27 cellular contexts compared by ENCODE assay signal in genomic region chr1:1839311-1839965, GRCh38. TPM values are rescaled to one million over a fixed set of nuclear protein-coding genes. Genes with fewer than 3 reads are reported as not detected.
DNase-seq lines count a peak whose midpoint lies in the region; ATAC-seq, FAIRE-seq and TF ChIP-seq lines count a peak whose summit lies in the region.
"Had no signal": no experiment of that assay in that cellular context is flagged by ENCODE, and none has a peak within 500 bp of the region (broad histone marks: within the 10 kb centered on the region; RNA-seq: fewer than 3 reads in every experiment).

No MANE protein-coding gene starts in this region.

- no peaks in the 10 kb centered on the region for H4K20me1 ChIP-seq in OCI-LY1 (ENCODE audit: insufficient read depth, low read length)

- H3F3A ChIP-seq in OCI-LY1 (ENCODE audit: insufficient read depth, low read length), result peaks cover 13% of the 10 kb centered on the region; the same call in 1 of the 2 replicates

- H2AFZ ChIP-seq in OCI-LY1 (ENCODE audit: low read length), result no peak overlapping the region
- H2AFZ ChIP-seq: hepatocyte, PC-9 had no signal

- H3K27me3 Mint-ChIP-seq in activated T-cell treated with anti-CD3 and anti-CD28 coated beads, Interleukin-2, amount 50 U/mL, for 72 hours (ENCODE audit: low read depth), result no peaks in the 10 kb centered on the region
- H3K27me3 Mint-ChIP-seq: CD8-positive, alpha-beta memory T cell had no signal

- H3K9me2 ChIP-seq in OCI-LY1 (ENCODE audit: low read depth, low read length), result no peaks in the 10 kb centered on the region

- H3K9me3 Mint-ChIP-seq in activated T-cell treated with anti-CD3 and anti-CD28 coated beads, Interleukin-2, amount 50 U/mL, for 72 hours, result no peaks in the 10 kb centered on the region
- H3K9me3 Mint-ChIP-seq: CD8-positive, alpha-beta memory T cell had no signal

- peaks cover 2 to 5% of the 10 kb centered on the region in 2 donors for H3K36me3 Mint-ChIP-seq in activated T-cell treated with anti-CD3 and anti-CD28 coated beads, Interleukin-2, amount 50 U/mL, for 72 hours (ENCODE audit: insufficient read depth in 2 of 2)

- no peak for TF ChIP-seq CTCF in OCI-LY1 (IDR thresholded peaks at IDR 0.05; ENCODE audit: low read length)

- H3K9ac ChIP-seq in OCI-LY1 (ENCODE audit: low read length), result peak overlapping the region; percentile 89; the same call in 1 of the 2 replicates

- H3K9me3 ChIP-seq in OCI-LY1 (ENCODE audit: low read length), result no peaks in the 10 kb centered on the region
- H3K9me3 ChIP-seq: A549, MG63, SJSA1, upper lobe of left lung had no signal

- H3K4me1 ChIP-seq in OCI-LY1 (ENCODE audit: insufficient read depth, low read length, severe bottlenecking), result peaks cover 72% of the 10 kb centered on the region

- H3K4me3 ChIP-seq in OCI-LY1 (ENCODE audit: low read depth, low read length, poor library complexity, severe bottlenecking), result no peak overlapping the region
- H3K4me3 ChIP-seq: A549, hepatocyte, lung, MG63, PC-9, SJSA1, upper lobe of left lung had no signal

- H3K27ac ChIP-seq in OCI-LY1 (ENCODE audit: low read depth, low read length, poor library complexity, severe bottlenecking) (peak overlapping the region; percentile 97), epithelial cell of prostate (peak overlapping the region; percentile 16), substantia nigra (ENCODE audit: low read depth, low read length, poor library complexity, severe bottlenecking) (peak overlapping the region; percentile 30)
- H3K27ac ChIP-seq: A549, hepatocyte, PC-9, SJSA1 had no signal

- H3K4me3 Mint-ChIP-seq in activated T-cell treated with anti-CD3 and anti-CD28 coated beads, Interleukin-2, amount 50 U/mL, for 72 hours, result no peak overlapping the region

- peak overlapping the region; percentile 38 for H3K27ac Mint-ChIP-seq in activated T-cell treated with anti-CD3 and anti-CD28 coated beads, Interleukin-2, amount 50 U/mL, for 72 hours

- no peak for FAIRE-seq in urothelium cell line (lab: Jason Lieb, UNC)
- FAIRE-seq: A549, endometrium, islet of Langerhans had no signal

- DNase-seq in activated T-cell treated with anti-CD3 and anti-CD28 coated beads, Interleukin-2, amount 50 U/mL, for 72 hours, result no peak
- DNase-seq in activated T-cell treated with anti-CD3 and anti-CD28 coated beads, Interleukin-2, amount 50 U/mL, for 48 hours, result no peak
- no peak for DNase-seq in epithelial cell of prostate (ENCODE audit: low read depth, low spot score)
- DNase-seq in substantia nigra (lab: John Stamatoyannopoulos, UW), result no peak
- DNase-seq in NCI-H146 treated with DMSO at 0.1 percent for 48 hours (lab: John Stamatoyannopoulos, UW; ENCODE audit: unreplicated experiment), result no peak
- DNase-seq in left ventricle myocardium superior, result no peak
- no peak for DNase-seq in urothelium cell line (ENCODE audit: low spot score)
- DNase-seq: activated gamma-delta T cell treated with Interleukin-2 at 50 U/mL for 16 hours; DMS79; HCEC 1CT; IMR-90; MG63; NCI-H146; NCI-H748 treated with DMSO at 0.1 percent for 48 hours; PC-9; stimulated activated CD4-positive, alpha-beta T cell treated with anti-CD3 and anti-CD28 coated beads, Interleukin-1b, Interleukin-23, amount 100 ng/mL, for 48 hours; stimulated activated naive CD8-positive, alpha-beta T cell treated with anti-CD3 and anti-CD28 coated beads, Interleukin-15, Interleukin-2, amounts not matched to agents 100 U/mL and 50 U/mL, for 24 hours; T-helper 2 cell; upper lobe of left lung had no signal

- no peaks in the 10 kb centered on the region for H3K27me3 ChIP-seq in OCI-LY1 (ENCODE audit: insufficient read depth, low read length)
- H3K27me3 ChIP-seq: hepatocyte, MG63, SJSA1, upper lobe of left lung had no signal

- ATAC-seq in activated T-cell treated with anti-CD3 and anti-CD28 coated beads, Interleukin-2, amount 50 U/mL, for 72 hours (replicated peaks in 1 of 2), result no peak
- no peak for ATAC-seq in left ventricle myocardium superior
- ATAC-seq: stimulated activated naive CD8-positive, alpha-beta T cell treated with anti-CD3 and anti-CD28 coated beads, Interleukin-15, Interleukin-2, amounts not matched to agents 100 U/mL and 50 U/mL, for 24 hours had no signal

- H3K36me3 ChIP-seq in OCI-LY1 (ENCODE audit: insufficient read depth, low read length), result peaks cover 40% of the 10 kb centered on the region

- intact Hi-C loops in left ventricle myocardium superior (cut with micrococcal nuclease), result loop anchor here (10.0 kb wide), 1 partner anchor 45 kb away; no protein-coding TSS in a partner anchor

- no peak overlapping the region for H3K4me2 ChIP-seq in OCI-LY1 (ENCODE audit: low read length)
- H3K4me2 ChIP-seq: A549, hepatocyte, PC-9 had no signal

- H3K4me1 Mint-ChIP-seq in activated T-cell treated with anti-CD3 and anti-CD28 coated beads, Interleukin-2, amount 50 U/mL, for 72 hours (ENCODE audit: low read depth), result peaks cover 42% of the 10 kb centered on the region

- peaks cover 46% of the 10 kb centered on the region for H3K79me2 ChIP-seq in OCI-LY1 (ENCODE audit: insufficient read depth, low read length)

RNA-seq across cellular contexts. Expression of gene GNB1, which starts 51.4 kb away (rescaled TPM):
- 100 to 1,000 TPM; 350 to 418 TPM for total RNA-seq in activated T-cell treated with anti-CD3 and anti-CD28 coated beads, Interleukin-2, amount 50 U/mL, for 72 hours
- 172 TPM for total RNA-seq in left ventricle myocardium superior

Comparison
In these comparisons a context has a peak if more than half of its experiments do, and no peak if none do; other contexts are left out.
1. H3K27ac ChIP-seq: peak in every context shown above with its lines; median percentile 97 in OCI-LY1; 30 in substantia nigra; 16 in epithelial cell of prostate.